In genomic region chr1:162908780-162909179, GRCh38 we compare ENCODE assay signal across 15 cellular contexts. TPM values are rescaled to one million over a fixed set of nuclear protein-coding genes. Genes with fewer than 3 reads are reported as not detected.
DNase-seq lines count a peak whose midpoint lies in the region; FAIRE-seq and TF ChIP-seq lines count a peak whose summit lies in the region.
"Had no signal": no experiment of that assay in that cellular context is flagged by ENCODE, and none has a peak within 500 bp of the region (broad histone marks: within the 10 kb centered on the region; RNA-seq: fewer than 3 reads in every experiment).

No MANE protein-coding gene starts in this region.

- peaks cover 31% of the 10 kb centered on the region for H3K4me1 ChIP-seq in adipocyte (ENCODE audit: control insufficient read depth, insufficient read depth, low read length)
- H3K4me1 ChIP-seq: colonic mucosa had no signal

- H3K27me3 ChIP-seq in adipocyte (replicated peaks; ENCODE audit: control insufficient read depth, insufficient read depth, low read length): no peaks in the 10 kb centered on the region
- H3K27me3 ChIP-seq: colonic mucosa had no signal

- H3K9me3 ChIP-seq in adipocyte (ENCODE audit: control insufficient read depth, low read length): peaks cover 21% of the 10 kb centered on the region
- H3K9me3 ChIP-seq: colonic mucosa had no signal

- TF ChIP-seq POLR2A in erythroblast (IDR thresholded peaks at IDR 0.05; ENCODE audit: low read length): no peak

- FAIRE-seq in frontal cortex (lab: Jason Lieb, UNC): no peak

- no peaks in the 10 kb centered on the region for H3K36me3 ChIP-seq in adipocyte (ENCODE audit: control insufficient read depth, insufficient read depth, low read length, severe bottlenecking)
- H3K36me3 ChIP-seq: colonic mucosa had no signal

- H3K9ac ChIP-seq in adipocyte (ENCODE audit: low read length): peak overlapping the region; percentile 65
- H3K9ac ChIP-seq: KMS-11 had no signal

- DNase-seq in HCEC 1CT: peak; percentile 94
- peak; percentile 61 for DNase-seq in adipocyte (ENCODE audit: low read depth)
- DNase-seq in fibroblast of peridontal ligament (ENCODE audit: extremely low read depth): peak; percentile 81
- peak; percentile 89 for DNase-seq in stromal cell of bone marrow (ENCODE audit: low read depth)
- no peak for DNase-seq in activated CD4-positive, alpha-beta T cell treated with anti-CD3 and anti-CD28 coated beads, Interleukin-2, amount 50 U/mL, for 48 hours
- DNase-seq in frontal cortex (ENCODE audit: low spot score in 2 of 2): no peak
- no peak for DNase-seq in erythroblast (lab: John Stamatoyannopoulos, UW)
- DNase-seq: activated CD4-positive, alpha-beta memory T cell treated with anti-CD3 and anti-CD28 coated beads for 36 hours; activated effector memory CD4-positive, alpha-beta T cell treated with anti-CD3 and anti-CD28 coated beads, Interleukin-2, amount 50 U/mL, for 16 hours; colonic mucosa; DMS153; posterior cingulate gyrus; T-helper 2 cell had no signal

- peak overlapping the region; percentile 39 for H3K4me3 ChIP-seq in adipocyte (ENCODE audit: low read length)
- H3K4me3 ChIP-seq: colonic mucosa had no signal

RNA-seq across cellular contexts. Expression of gene CCDC190, which starts 47.8 kb away (rescaled TPM):
- not detected for total RNA-seq in frontal cortex
- total RNA-seq: activated CD4-positive, alpha-beta memory T cell treated with anti-CD3 and anti-CD28 coated beads for 36 hours; colonic mucosa; mesenteric fat pad had no signal

Comparison
In these comparisons a context has a peak if more than half of its experiments do, and no peak if none do; other contexts are left out.
1. DNase-seq: peak in HCEC 1CT (single experiment), adipocyte (single experiment), fibroblast of peridontal ligament (single experiment) and stromal cell of bone marrow (single experiment); none in activated CD4-positive, alpha-beta T cell treated with anti-CD3 and anti-CD28 coated beads, Interleukin-2, amount 50 U/mL, for 48 hours (0 of 2), frontal cortex (0 of 2) and erythroblast (0 of 2).